ENCODE assay signal across 8 cellular contexts in the genomic region with DNA sequence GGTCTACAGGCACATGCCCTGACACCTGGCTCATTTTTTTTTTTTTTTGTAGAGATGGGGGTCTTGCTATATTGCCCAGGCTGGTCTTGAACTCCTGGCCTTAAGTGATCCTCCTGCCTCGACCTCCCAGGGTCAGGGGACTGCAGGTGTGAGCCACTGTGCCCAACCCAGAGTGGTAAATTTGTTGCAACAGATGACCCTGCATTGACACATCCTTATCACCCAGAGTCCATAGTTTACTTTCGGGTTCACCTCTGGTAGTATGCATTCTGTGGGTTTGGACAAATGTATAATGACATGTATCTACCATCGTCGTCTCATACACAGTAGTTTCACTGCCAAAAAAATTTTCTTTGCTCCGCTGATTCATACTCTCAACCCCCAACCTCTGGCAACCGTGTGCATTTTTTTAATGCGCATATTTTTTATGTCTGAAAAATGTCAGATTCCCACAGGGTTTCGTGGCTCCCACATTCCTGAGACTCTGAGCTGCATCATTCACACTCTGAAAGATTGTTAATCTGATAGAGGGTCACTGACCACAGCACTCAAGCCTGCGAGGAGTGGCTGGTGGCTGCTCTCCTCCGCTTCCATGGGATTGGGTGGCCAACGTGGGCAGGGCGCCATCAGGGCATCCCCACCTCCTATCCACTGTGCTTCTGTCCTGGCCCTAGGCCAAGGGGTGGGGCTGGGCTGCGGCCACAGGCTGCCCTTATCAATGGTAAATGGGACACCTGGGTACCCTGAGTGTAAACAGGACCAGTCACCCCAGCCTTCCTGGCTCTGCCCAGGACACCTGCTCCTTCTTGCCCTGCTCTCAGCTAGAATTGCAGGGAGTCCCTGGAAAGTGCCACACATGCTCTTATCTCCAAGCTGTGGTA. TPM values are rescaled to one million over a fixed set of nuclear protein-coding genes. Genes with fewer than 3 reads are reported as not detected.
DNase-seq lines count a peak whose midpoint lies in the region; ATAC-seq and TF ChIP-seq lines count a peak whose summit lies in the region.

No MANE protein-coding gene starts in this region.

- H3K4me3 Mint-ChIP-seq in activated CD8-positive, alpha-beta T cell treated with anti-CD3 and anti-CD28 coated beads, Interleukin-2, amount 10 ng/mL, durations not matched to agents 7 days and 5 days: no peak overlapping the region

- peaks cover 3% of the 10 kb centered on the region for H3K4me1 Mint-ChIP-seq in activated CD8-positive, alpha-beta T cell treated with anti-CD3 and anti-CD28 coated beads, Interleukin-2, amount 10 ng/mL, durations not matched to agents 7 days and 5 days (ENCODE audit: low read depth)

- H3K36me3 Mint-ChIP-seq in activated CD8-positive, alpha-beta T cell treated with anti-CD3 and anti-CD28 coated beads, Interleukin-2, amount 10 ng/mL, durations not matched to agents 7 days and 5 days (ENCODE audit: low read depth): no peaks in the 10 kb centered on the region

- DNase-seq in HPDE6-E6E7 (ENCODE audit: extremely low spot score) (peak; percentile 58), SW 1271 (lab: John Stamatoyannopoulos, UW) (peak; percentile 75 to 90), left ventricle myocardium inferior (peak; percentile 59), activated gamma-delta T cell (lab: John Stamatoyannopoulos, UW) (no peak)
- DNase-seq in activated CD8-positive, alpha-beta T cell treated with anti-CD3 and anti-CD28 coated beads, Interleukin-2, amount 10 ng/mL, durations not matched to agents 7 days and 5 days: no peak

- no peaks in the 10 kb centered on the region for H3K9me3 ChIP-seq in left ventricle myocardium inferior (replicated peaks)
- no peaks in the 10 kb centered on the region for H3K9me3 ChIP-seq in subcutaneous abdominal adipose tissue (ENCODE audit: control insufficient read depth in 5 of 5, low read length in 5 of 5)

- H3K27ac Mint-ChIP-seq in activated CD8-positive, alpha-beta T cell treated with anti-CD3 and anti-CD28 coated beads, Interleukin-2, amount 10 ng/mL, durations not matched to agents 7 days and 5 days: no peak overlapping the region

- no peak overlapping the region for H3K4me3 ChIP-seq in left ventricle myocardium inferior
- H3K4me3 ChIP-seq in subcutaneous abdominal adipose tissue (ENCODE audit: low read depth in 1 of 5, low read length in 5 of 5): no peak overlapping the region

- H3K36me3 ChIP-seq in left ventricle myocardium inferior (peaks cover 21% of the 10 kb centered on the region), subcutaneous abdominal adipose tissue (ENCODE audit: control insufficient read depth in 5 of 5, insufficient read depth in 5 of 5, low read length in 5 of 5) (peaks cover 0 to 23% (median 20%) of the 10 kb centered on the region in 5 donors)

- intact Hi-C loops in left ventricle myocardium inferior (cut with micrococcal nuclease): no loop called here

- H3K4me1 ChIP-seq in left ventricle myocardium inferior: peaks cover 99% of the 10 kb centered on the region
- H3K4me1 ChIP-seq in subcutaneous abdominal adipose tissue (ENCODE audit: control insufficient read depth in 5 of 5, insufficient read depth in 5 of 5, low read length in 5 of 5): peaks cover 27 to 86% (median 61%) of the 10 kb centered on the region in 5 donors

- H3K27me3 ChIP-seq in left ventricle myocardium inferior (ENCODE audit: low read depth) (no peaks in the 10 kb centered on the region), subcutaneous abdominal adipose tissue (ENCODE audit: control insufficient read depth in 5 of 5, insufficient read depth in 4 of 5, low read length in 5 of 5) (no peaks in the 10 kb centered on the region)

- POLR2A ChIA-PET in activated CD8-positive, alpha-beta T cell treated with anti-CD3 and anti-CD28 coated beads, Interleukin-2, amount 10 ng/mL, durations not matched to agents 7 days and 5 days (lab: Charles Lee): no interaction called here

- TF ChIP-seq CTCF in left ventricle myocardium inferior (IDR thresholded peaks at IDR 0.05; ENCODE audit: borderline replicate concordance): no peak

- no peaks in the 10 kb centered on the region for H3K9me3 Mint-ChIP-seq in activated CD8-positive, alpha-beta T cell treated with anti-CD3 and anti-CD28 coated beads, Interleukin-2, amount 10 ng/mL, durations not matched to agents 7 days and 5 days (ENCODE audit: insufficient read depth)

- H3K27me3 Mint-ChIP-seq in activated CD8-positive, alpha-beta T cell treated with anti-CD3 and anti-CD28 coated beads, Interleukin-2, amount 10 ng/mL, durations not matched to agents 7 days and 5 days (ENCODE audit: low read depth): no peaks in the 10 kb centered on the region

- ATAC-seq in HG03025 (IDR thresholded peaks at IDR 0.05; ENCODE audit: low FRiP score, unreplicated experiment) (no peak), HG02759 (IDR thresholded peaks at IDR 0.05; ENCODE audit: unreplicated experiment) (no peak)
- no peak for ATAC-seq in activated CD8-positive, alpha-beta T cell treated with anti-CD3 and anti-CD28 coated beads, Interleukin-2, amount 10 ng/mL, durations not matched to agents 7 days and 5 days

- H3K27ac ChIP-seq in left ventricle myocardium inferior (replicated peaks): peak overlapping the region; percentile 54
- H3K27ac ChIP-seq in subcutaneous abdominal adipose tissue (ENCODE audit: low read depth, low read length): peak overlapping the region; percentile 90

- CTCF ChIA-PET in activated CD8-positive, alpha-beta T cell treated with anti-CD3 and anti-CD28 coated beads, Interleukin-2, amount 10 ng/mL, durations not matched to agents 7 days and 5 days (lab: Charles Lee): interaction anchor here (1.7 kb wide), 1 partner anchor 59 kb away, joined by 5 read pairs; no protein-coding TSS in a partner anchor

- peak overlapping the region in 4 of 5 donors; percentile 17 to 50 (median 30) for H3K9ac ChIP-seq in subcutaneous abdominal adipose tissue (ENCODE audit: low read length in 5 of 5)

RNA-seq across cellular contexts. Expression of a gene that starts 9.6 kb away (rescaled TPM):
- total RNA-seq in left ventricle myocardium inferior: 58.9 TPM
- under 1 TPM; 0.63 TPM for total RNA-seq in activated CD8-positive, alpha-beta T cell treated with anti-CD3 and anti-CD28 coated beads, Interleukin-2, amount 10 ng/mL, durations not matched to agents 7 days and 5 days

Comparison
In these comparisons a context has a peak if more than half of its experiments do, and no peak if none do; other contexts are left out.
1. DNase-seq: peak in HPDE6-E6E7 (single experiment), SW 1271 (2 of 2) and left ventricle myocardium inferior (single experiment); none in activated CD8-positive, alpha-beta T cell treated with anti-CD3 and anti-CD28 coated beads, Interleukin-2, amount 10 ng/mL, durations not matched to agents 7 days and 5 days (single experiment) and activated gamma-delta T cell (single experiment).
2. RNA of a gene that starts 9.6 kb away (total RNA-seq): 58.9 TPM in left ventricle myocardium inferior (single experiment); 0.63 TPM in activated CD8-positive, alpha-beta T cell treated with anti-CD3 and anti-CD28 coated beads, Interleukin-2, amount 10 ng/mL, durations not matched to agents 7 days and 5 days; every median in the first group is over 10 times any median in the second.